In genomic region chr1:164623805-164624204, GRCh38 we compare ENCODE assay signal across 14 cellular contexts.
DNase-seq lines count a peak whose midpoint lies in the region; ATAC-seq and TF ChIP-seq lines count a peak whose summit lies in the region.
"Had no signal": no experiment of that assay in that cellular context is flagged by ENCODE, and none has a peak within 500 bp of the region (broad histone marks: within the 10 kb centered on the region; RNA-seq: fewer than 3 reads in every experiment).

No MANE protein-coding gene starts in this region.

- H3K9me2 ChIP-seq in GM23338 (ENCODE audit: insufficient read depth): no peaks in the 10 kb centered on the region
- no peaks in the 10 kb centered on the region for H3K9me2 ChIP-seq in Karpas-422 (replicated peaks; ENCODE audit: insufficient read depth, low read length)

- TF ChIP-seq CTCF in GM23338 (conservative IDR thresholded peaks at IDR 0.05; ENCODE audit: low read depth in 2 of 2): no peak
- no peak for TF ChIP-seq CTCF in WTC11 (IDR thresholded peaks at IDR 0.05)
- TF ChIP-seq CTCF in mesothelial cell of epicardium (IDR thresholded peaks at IDR 0.05; ENCODE audit: unreplicated experiment): no peak
- TF ChIP-seq CTCF in type B pancreatic cell (conservative IDR thresholded peaks at IDR 0.05): no peak

- H3K4me1 Mint-ChIP-seq in GM23338: peaks cover 50% of the 10 kb centered on the region
- H3K4me1 Mint-ChIP-seq in WTC11: peaks cover 54% of the 10 kb centered on the region
- peaks cover 77% of the 10 kb centered on the region for H3K4me1 Mint-ChIP-seq in mesothelial cell of epicardium
- peaks cover 59% of the 10 kb centered on the region for H3K4me1 Mint-ChIP-seq in type B pancreatic cell (ENCODE audit: unreplicated experiment)

- no peak overlapping the region for H3K4me3 ChIP-seq in GM23338
- H3K4me3 ChIP-seq in Karpas-422 (ENCODE audit: low read length): no peak overlapping the region

- no peaks in the 10 kb centered on the region for H3K36me3 ChIP-seq in GM23338 (ENCODE audit: insufficient read depth)
- no peaks in the 10 kb centered on the region for H3K36me3 ChIP-seq in Karpas-422 (ENCODE audit: insufficient read depth, low read length)

- H3K27ac ChIP-seq in GM23338 (ENCODE audit: low read depth) (0 out of 2 replicates have a peak overlapping the region, but pooled peaks have one; percentile 42), Karpas-422 (ENCODE audit: low read length) (no peak overlapping the region)

- no peak overlapping the region for H3K9ac ChIP-seq in Karpas-422 (ENCODE audit: low read length)

- H3K9me3 Mint-ChIP-seq in GM23338 (no peaks in the 10 kb centered on the region), WTC11 (no peaks in the 10 kb centered on the region), mesothelial cell of epicardium (no peaks in the 10 kb centered on the region), type B pancreatic cell (peaks cover 3% of the 10 kb centered on the region)

- no peak for ATAC-seq in GM23338
- ATAC-seq in WTC11: no peak
- ATAC-seq in HG02571 (IDR thresholded peaks at IDR 0.05; ENCODE audit: unreplicated experiment): no peak
- ATAC-seq: HCT116 had no signal

- H3K4me2 ChIP-seq in GM23338 (no peak overlapping the region), Karpas-422 (ENCODE audit: low read depth, low read length, poor library complexity, severe bottlenecking) (no peak overlapping the region)

- H3K9me3 ChIP-seq in Karpas-422 (ENCODE audit: low read length): no peaks in the 10 kb centered on the region

- no peak for DNase-seq in GM23338 (ENCODE audit: low spot score)
- DNase-seq in WTC11 (ENCODE audit: low spot score): no peak
- no peak for DNase-seq in mesothelial cell of epicardium (ENCODE audit: low spot score in 2 of 2, unreplicated experiment in 2 of 2)
- no peak for DNase-seq in type B pancreatic cell (ENCODE audit: extremely low spot score, unreplicated experiment)
- no peak for DNase-seq in Karpas-422
- no peak for DNase-seq in DMS153 treated with DMSO at 0.1 percent for 48 hours (lab: John Stamatoyannopoulos, UW; ENCODE audit: unreplicated experiment)
- DNase-seq: C1 segment of cervical spinal cord, DMS 273 treated with DMSO at 0.1 percent for 48 hours, NCI-H1105, NCI-H1694, NCI-H510A, SHP77 treated with DMSO at 0.1 percent for 48 hours had no signal

- H3K27me3 ChIP-seq in GM23338 (ENCODE audit: insufficient read depth) (no peaks in the 10 kb centered on the region), Karpas-422 (ENCODE audit: low read length) (no peaks in the 10 kb centered on the region)

- H3K36me3 Mint-ChIP-seq in GM23338 (ENCODE audit: low read depth) (peaks cover 7% of the 10 kb centered on the region), WTC11 (peaks cover 9% of the 10 kb centered on the region; the same call in 1 of the 2 replicates), mesothelial cell of epicardium (peaks cover 16% of the 10 kb centered on the region), type B pancreatic cell (peaks cover 55% of the 10 kb centered on the region)

- H3K4me1 ChIP-seq in GM23338 (ENCODE audit: insufficient read depth): peaks cover 20% of the 10 kb centered on the region; the same call in 1 of the 2 replicates
- no peaks in the 10 kb centered on the region for H3K4me1 ChIP-seq in Karpas-422 (ENCODE audit: low read length)

- CTCF ChIA-PET in WTC11 (lab: Charles Lee): interaction anchor here (0.6 to 3.4 kb wide), 5 partner anchors 11 to 116 kb away, joined by 3 to 18 read pairs (median 5); no protein-coding TSS in a partner anchor

- POLR2A ChIA-PET in WTC11 (lab: Charles Lee): no interaction called here

- H3K27ac Mint-ChIP-seq in GM23338: no peak overlapping the region; the same call in 1 of the 2 replicates
- peak overlapping the region; percentile 38 for H3K27ac Mint-ChIP-seq in WTC11
- peak overlapping the region; percentile 88 for H3K27ac Mint-ChIP-seq in mesothelial cell of epicardium
- H3K27ac Mint-ChIP-seq in type B pancreatic cell: peak overlapping the region; percentile 46

- no peaks in the 10 kb centered on the region for H3F3A ChIP-seq in GM23338 (replicated peaks; ENCODE audit: low read depth)

- H2AFZ ChIP-seq in GM23338 (no peak overlapping the region), Karpas-422 (ENCODE audit: low read length) (no peak overlapping the region)

- H3K79me2 ChIP-seq in GM23338 (replicated peaks; ENCODE audit: insufficient read depth) (peaks cover 99% of the 10 kb centered on the region), Karpas-422 (ENCODE audit: low read length) (no peaks in the 10 kb centered on the region)

- H3K4me3 Mint-ChIP-seq in GM23338 (no peak overlapping the region), WTC11 (no peak overlapping the region), mesothelial cell of epicardium (no peak overlapping the region), type B pancreatic cell (no peak overlapping the region)

- H4K20me1 ChIP-seq in GM23338 (replicated peaks; ENCODE audit: insufficient read depth) (peaks cover 37% of the 10 kb centered on the region; the same call in 1 of the 2 replicates), Karpas-422 (ENCODE audit: insufficient read depth, low read depth, low read length) (no peaks in the 10 kb centered on the region)

- peaks cover 4% of the 10 kb centered on the region for H3K27me3 Mint-ChIP-seq in GM23338 (ENCODE audit: insufficient read depth, low read depth, poor library complexity)
- H3K27me3 Mint-ChIP-seq in WTC11 (ENCODE audit: low read depth): no peaks in the 10 kb centered on the region
- H3K27me3 Mint-ChIP-seq in mesothelial cell of epicardium (ENCODE audit: low read depth): no peaks in the 10 kb centered on the region
- H3K27me3 Mint-ChIP-seq in type B pancreatic cell: no peaks in the 10 kb centered on the region

TF ChIP-seq in WTC11, 78 proteins besides CTCF, POLR2A, EP300 and RAD21 (continues in another document):
- TF ChIP-seq ZNF219 (CRISPR knock-in tag; IDR thresholded peaks at IDR 0.05; ENCODE audit: borderline replicate concordance): no peak
- no peak for TF ChIP-seq CREB1 (CRISPR knock-in tag; IDR thresholded peaks at IDR 0.05)
- TF ChIP-seq JAZF1 (CRISPR knock-in tag; IDR thresholded peaks at IDR 0.05): no peak
- no peak for TF ChIP-seq ZNF317 (CRISPR knock-in tag; IDR thresholded peaks at IDR 0.05; ENCODE audit: borderline replicate concordance, low read depth)
- no peak for TF ChIP-seq ZNF532 (CRISPR knock-in tag; IDR thresholded peaks at IDR 0.05; ENCODE audit: borderline replicate concordance)
- no peak for TF ChIP-seq NR3C1 (CRISPR knock-in tag; conservative IDR thresholded peaks at IDR 0.05; ENCODE audit: low read depth)
- TF ChIP-seq E2F4 (CRISPR knock-in tag; IDR thresholded peaks at IDR 0.05; ENCODE audit: borderline replicate concordance, low read depth): no peak
- TF ChIP-seq ZMAT4 (CRISPR knock-in tag; IDR thresholded peaks at IDR 0.05): no peak
